Comparison of ENCODE assay signal across 19 cellular contexts in the genomic region with DNA sequence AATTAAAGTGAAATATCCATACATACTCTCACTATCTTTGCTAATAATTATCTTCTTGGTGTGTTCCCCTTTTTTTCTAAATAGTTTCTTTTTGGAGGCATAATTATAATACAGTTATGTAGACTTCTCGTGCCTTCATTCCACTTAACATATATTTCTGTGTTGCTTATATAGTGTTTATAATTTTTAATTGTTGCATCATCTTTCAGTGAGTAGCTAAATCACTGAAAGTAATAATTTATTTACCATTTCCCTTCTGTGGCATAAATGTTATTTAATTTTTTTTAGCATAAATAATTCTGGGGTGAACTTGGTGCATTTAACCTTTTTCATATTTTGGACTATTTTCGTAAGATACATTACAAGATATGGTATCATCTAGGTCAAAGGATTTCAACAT.
"Had no signal": no experiment of that assay in that cellular context is flagged by ENCODE, and none has a peak within 500 bp of the region (broad histone marks: within the 10 kb centered on the region; RNA-seq: fewer than 3 reads in every experiment).

No MANE protein-coding gene starts in this region.

- DNase-seq: activated CD4-positive, alpha-beta memory T cell treated with anti-CD3 and anti-CD28 coated beads for 36 hours; activated CD4-positive, alpha-beta T cell treated with anti-CD3 and anti-CD28 coated beads for 48 hours; activated CD8-positive, alpha-beta memory T cell treated with anti-CD3 and anti-CD28 coated beads, Interleukin-2, amount 10 ng/mL, durations not matched to agents 7 days and 5 days; activated effector memory CD4-positive, alpha-beta T cell treated with Interleukin-2 at 50 U/mL for 16 hours; activated naive CD4-positive, alpha-beta T cell treated with anti-CD3 and anti-CD28 coated beads for 36 hours; activated T-cell treated with anti-CD3 and anti-CD28 coated beads for 4 hours; anterior cingulate cortex; effector memory CD4-positive, alpha-beta T cell; left ventricle myocardium superior; mammary epithelial cell; midbrain; nucleus accumbens; small intestine; testis; uterus had no signal

- H3K27me3 Mint-ChIP-seq: activated CD4-positive, alpha-beta memory T cell treated with anti-CD3 and anti-CD28 coated beads for 36 hours; activated CD8-positive, alpha-beta memory T cell treated with anti-CD3 and anti-CD28 coated beads, Interleukin-2, amount 10 ng/mL, durations not matched to agents 7 days and 5 days; stimulated activated memory B cell treated with anti-CD40 and anti-IgM and Interleukin-4, amounts not matched to agents 10 μg/mL and 1 μg/mL and 100 μg/mL, for 72 hours had no signal

- H3K27ac Mint-ChIP-seq: activated CD4-positive, alpha-beta memory T cell treated with anti-CD3 and anti-CD28 coated beads for 36 hours; activated naive CD4-positive, alpha-beta T cell treated with anti-CD3 and anti-CD28 coated beads for 36 hours; stimulated activated memory B cell treated with anti-CD40 and anti-IgM and Interleukin-4, amounts not matched to agents 10 μg/mL and 1 μg/mL and 100 μg/mL, for 72 hours had no signal

- H3K9me3 ChIP-seq: testis, uterus had no signal

- ATAC-seq: activated CD8-positive, alpha-beta memory T cell treated with anti-CD3 and anti-CD28 coated beads, Interleukin-2, amount 10 ng/mL, durations not matched to agents 7 days and 5 days; left ventricle myocardium superior; sciatic nerve; stimulated activated memory B cell treated with anti-CD40 and anti-IgM and Interleukin-4, amounts not matched to agents 10 μg/mL and 1 μg/mL and 100 μg/mL, for 72 hours had no signal

- H3K27me3 ChIP-seq: foreskin keratinocyte, testis, uterus had no signal

- H3K4me1 ChIP-seq: testis, uterus had no signal

- H3K36me3 ChIP-seq: uterus had no signal

- H3K4me1 Mint-ChIP-seq: brain had no signal

- H3K4me3 ChIP-seq: testis, uterus had no signal

- H3K4me3 Mint-ChIP-seq: activated CD4-positive, alpha-beta memory T cell treated with anti-CD3 and anti-CD28 coated beads for 36 hours; activated CD8-positive, alpha-beta memory T cell treated with anti-CD3 and anti-CD28 coated beads, Interleukin-2, amount 10 ng/mL, durations not matched to agents 7 days and 5 days; activated naive CD4-positive, alpha-beta T cell treated with anti-CD3 and anti-CD28 coated beads for 36 hours; brain; stimulated activated memory B cell treated with anti-CD40 and anti-IgM and Interleukin-4, amounts not matched to agents 10 μg/mL and 1 μg/mL and 100 μg/mL, for 72 hours had no signal

- H3K27ac ChIP-seq: foreskin keratinocyte, testis, uterus had no signal

- H3K9me3 Mint-ChIP-seq: activated CD4-positive, alpha-beta memory T cell treated with anti-CD3 and anti-CD28 coated beads for 36 hours; activated naive CD4-positive, alpha-beta T cell treated with anti-CD3 and anti-CD28 coated beads for 36 hours; brain; stimulated activated memory B cell treated with anti-CD40 and anti-IgM and Interleukin-4, amounts not matched to agents 10 μg/mL and 1 μg/mL and 100 μg/mL, for 72 hours had no signal
